Comparison of ENCODE assay signal across 8 cellular contexts in the genomic region with DNA sequence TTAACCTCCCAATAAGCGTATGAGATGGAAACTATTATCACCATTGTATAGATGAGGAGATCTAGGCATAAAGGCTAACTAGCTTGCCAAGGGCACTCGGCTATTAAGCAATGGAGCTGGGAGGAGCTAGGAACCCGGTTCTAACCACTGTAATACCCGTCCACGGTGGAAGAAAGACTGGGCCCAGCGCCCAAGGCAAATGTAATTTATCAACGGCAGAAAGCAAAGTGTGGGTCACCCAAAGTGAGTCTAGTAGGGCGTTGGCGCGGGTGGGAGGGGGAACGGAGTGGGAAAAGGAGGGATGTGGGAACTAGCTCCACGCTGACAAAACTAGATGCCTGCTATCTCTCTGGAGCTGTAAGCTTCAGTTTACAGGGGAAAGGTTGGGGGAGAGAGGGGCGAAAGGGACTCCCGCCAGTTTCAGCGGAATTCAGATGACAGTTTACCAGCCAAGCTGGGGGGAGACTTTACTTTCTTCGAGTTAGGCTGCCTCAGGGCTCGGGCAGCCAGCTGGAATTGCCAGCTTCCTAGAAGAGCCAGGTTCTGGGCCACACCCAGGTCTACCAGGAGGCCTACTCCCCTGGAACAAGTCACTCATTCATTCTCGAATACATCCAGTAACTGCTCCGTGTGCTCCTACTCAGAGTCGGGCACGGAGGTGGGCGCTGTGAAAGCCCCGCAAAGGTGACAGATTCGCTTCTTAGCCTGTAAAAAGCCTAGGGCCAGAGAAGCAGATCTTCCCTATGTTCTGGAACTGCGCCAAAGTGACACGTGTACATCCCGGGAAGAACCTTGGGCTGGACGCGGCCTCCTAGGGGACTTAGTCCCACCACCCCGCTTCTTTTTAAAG. TPM values are rescaled to one million over a fixed set of nuclear protein-coding genes. Genes with fewer than 3 reads are reported as not detected.
DNase-seq lines count a peak whose midpoint lies in the region; ATAC-seq, FAIRE-seq and TF ChIP-seq lines count a peak whose summit lies in the region.

No MANE protein-coding gene starts in this region.

- peaks cover 35% of the 10 kb centered on the region for H4K20me1 ChIP-seq in PC-9 (ENCODE audit: insufficient read depth)

- peaks cover 49% of the 10 kb centered on the region for H3K79me2 ChIP-seq in PC-9 (ENCODE audit: low read depth)

- TF ChIP-seq POLR2A in H54 (IDR thresholded peaks at IDR 0.05; ENCODE audit: low read depth, low read length) = no peak

- H3K4me1 ChIP-seq in PC-9 (replicated peaks; ENCODE audit: insufficient read depth) = peaks cover 53% of the 10 kb centered on the region

- H3K27me3 ChIP-seq in PC-9 (ENCODE audit: insufficient read depth, low read depth) = no peaks in the 10 kb centered on the region
- no peaks in the 10 kb centered on the region for H3K27me3 ChIP-seq in bronchial epithelial cell (ENCODE audit: control insufficient read depth, insufficient read depth, low read length)

- H3K36me3 ChIP-seq in PC-9 (ENCODE audit: low read depth) (peaks cover 40% of the 10 kb centered on the region), bronchial epithelial cell (ENCODE audit: control insufficient read depth, insufficient read depth, low read length) (peaks cover 20% of the 10 kb centered on the region)

- H3K9me2 ChIP-seq in PC-9 (ENCODE audit: insufficient read depth) = no peaks in the 10 kb centered on the region

- CTCF ChIA-PET in PC-9 (lab: Charles Lee) = interaction anchor here (0.6 to 2.0 kb wide), 11 partner anchors 30 to 1325 kb away, joined by 3 to 10 read pairs (median 4); partner anchors contain the start of gene RSAD1

- H3K4me3 ChIP-seq in PC-9 (peak overlapping the region; percentile 98), bronchial epithelial cell (ENCODE audit: low read depth, low read length) (peak overlapping the region; percentile 96)

- DNase-seq in CD1c-positive myeloid dendritic cell (ENCODE audit: extremely low spot score) (peak; percentile 71), H54 (ENCODE audit: insufficient read length, low spot score) (peak; percentile 38), PC-9 (peak; percentile 56 to 65), bronchial epithelial cell (ENCODE audit: low read depth) (peak; percentile 64), kidney glomerular epithelial cell (lab: John Stamatoyannopoulos, UW) (peak; percentile 37)
- peak; percentile 12 to 25 for DNase-seq in stimulated activated CD4-positive, alpha-beta T cell treated with anti-CD3 and anti-CD28 coated beads, Interleukin-4, amount 100 ng/mL, for 4 hours
- no peak for DNase-seq in effector CD4-positive, alpha-beta T cell

- H3F3A ChIP-seq in PC-9 (ENCODE audit: insufficient read depth, low read depth) = peaks cover 43% of the 10 kb centered on the region

- H3K4me2 ChIP-seq in PC-9 = peak overlapping the region; percentile 97

- no peak for ATAC-seq in HG02798 (IDR thresholded peaks at IDR 0.05; ENCODE audit: poor library complexity, unreplicated experiment)

- POLR2A ChIA-PET in PC-9 (lab: Charles Lee; ENCODE audit: unreplicated experiment) = interaction anchor here (0.5 to 0.6 kb wide), 5 partner anchors 39 to 416 kb away, joined by 3 to 13 read pairs (median 4); no protein-coding TSS in a partner anchor

- H2AFZ ChIP-seq in PC-9 = peak overlapping the region; percentile 77

- TSS peak; percentile 29 for BruUV-seq in PC-9 (replicated peaks; lab: Mats Ljungman, UMichigan)

- intact Hi-C loops in PC-9 (cut with micrococcal nuclease; ENCODE audit: unreplicated experiment) = loop anchor here (1.0 to 2.0 kb wide), 3 partner anchors 30 to 82 kb away; partner anchors contain the start of genes ACSF2 and RSAD1

- FAIRE-seq in H54 (lab: Jason Lieb, UNC) (no peak), bronchial epithelial cell (lab: Jason Lieb, UNC) (no peak)

- no peak for TF ChIP-seq CTCF in PC-9 (conservative IDR thresholded peaks at IDR 0.05)
- TF ChIP-seq CTCF in bronchial epithelial cell (IDR thresholded peaks at IDR 0.05; ENCODE audit: insufficient read depth, low read length, severe bottlenecking) = no peak

- H3K27ac ChIP-seq in PC-9 = peak overlapping the region; percentile 79

- no peaks in the 10 kb centered on the region for H3K9me3 ChIP-seq in PC-9 (ENCODE audit: insufficient read depth, low read depth)

RNA-seq across cellular contexts. Expression of gene LRRC59, which starts 0.8 kb away (rescaled TPM):
- total RNA-seq in PC-9 (2021) = 72.9 and 102 TPM in 2 replicates
- total RNA-seq in bronchial epithelial cell = 235 and 279 TPM in 2 replicates

RNA-seq across cellular contexts. Expression of gene EME1, which starts 23.5 kb away (rescaled TPM):
- total RNA-seq in PC-9 (2021) = 18.2 and 21.0 TPM in 2 replicates
- total RNA-seq in bronchial epithelial cell = 0.13 and 0.53 TPM in 2 replicates

RNA-seq across cellular contexts. Expression of gene MRPL27, which starts 23.5 kb away (rescaled TPM):
- total RNA-seq in PC-9 (2021) (42.6 and 48.3 TPM in 2 replicates), bronchial epithelial cell (92.6 and 117 TPM in 2 replicates)

RNA-seq across cellular contexts. Expression of gene ACSF2, which starts 29.5 kb away (rescaled TPM):
- total RNA-seq in PC-9 (2021) (149 and 154 TPM in 2 replicates), bronchial epithelial cell (14.7 and 16.6 TPM in 2 replicates)

RNA-seq across cellular contexts. Expression of gene XYLT2, which starts 50.6 kb away (rescaled TPM):
- total RNA-seq in PC-9 (2021) (34.0 and 37.5 TPM in 2 replicates), bronchial epithelial cell (19.5 and 26.6 TPM in 2 replicates)

Comparison
In these comparisons a context has a peak if more than half of its experiments do, and no peak if none do; other contexts are left out.
1. RNA of gene EME1, which starts 23.5 kb away (total RNA-seq): 18.2 to 21.0 TPM in PC-9; 0.13 to 0.53 TPM in bronchial epithelial cell; every median in the first group is over 10 times any median in the second.